1 cellular context compared by ENCODE assay signal in the genomic region with DNA sequence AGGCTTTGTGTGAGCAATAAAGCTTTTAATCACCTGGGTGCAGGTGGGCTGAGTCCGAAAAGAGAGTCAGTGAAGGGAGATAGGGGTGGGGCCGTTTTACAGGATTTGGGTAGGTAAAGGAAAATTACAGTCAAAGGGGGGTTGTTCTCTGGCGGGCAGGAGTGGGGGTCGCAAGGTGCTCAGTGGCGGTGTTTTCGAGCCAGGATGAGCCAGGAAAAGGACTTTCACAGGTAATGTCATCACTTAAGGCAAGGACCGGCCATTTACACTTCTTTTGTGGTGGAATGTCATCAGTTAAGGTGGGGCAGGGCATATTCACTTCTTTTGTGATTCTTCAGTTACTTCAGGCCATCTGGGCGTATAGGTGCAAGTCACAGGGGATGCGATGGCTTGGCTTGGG. TPM values are rescaled to one million over a fixed set of nuclear protein-coding genes. Genes with fewer than 3 reads are reported as not detected.
"Had no signal": no experiment of that assay in that cellular context is flagged by ENCODE, and none has a peak within 500 bp of the region (broad histone marks: within the 10 kb centered on the region; RNA-seq: fewer than 3 reads in every experiment).

No MANE protein-coding gene starts in this region.

RNA-seq across cellular contexts. Expression of a gene that starts 39.6 kb away (rescaled TPM):
- total RNA-seq: MCF 10A had no signal
